7 cellular contexts compared by ENCODE assay signal in genomic region chr6:29752451-29753308, GRCh38. TPM values are rescaled to one million over a fixed set of nuclear protein-coding genes. Genes with fewer than 3 reads are reported as not detected.
DNase-seq lines count a peak whose midpoint lies in the region; ATAC-seq, FAIRE-seq and TF ChIP-seq lines count a peak whose summit lies in the region.

No MANE protein-coding gene starts in this region.

- WGBS in mammary epithelial cell (ENCODE audit: low coverage, missing lambda C conversion rate) = 2% methylated on average over 26 of the region's 64 CpGs
- WGBS in small intestine, 3 donors = 0 to 1% (median 0%) methylated on average over 61 to 64 of the region's 64 CpGs

- CTCF ChIA-PET in mammary epithelial cell (lab: Charles Lee; ENCODE audit: low non-redundant PET) = no interaction called here

- no peaks in the 10 kb centered on the region for H3K36me3 ChIP-seq in WERI-Rb-1
- no peaks in the 10 kb centered on the region for H3K36me3 ChIP-seq in mammary epithelial cell (ENCODE audit: insufficient read depth, low read length)
- H3K36me3 ChIP-seq in small intestine (ENCODE audit: control insufficient read depth in 2 of 2, insufficient read depth in 2 of 2, low read length in 2 of 2) = no peaks in the 10 kb centered on the region

- intact Hi-C loops in mammary epithelial cell (cut with micrococcal nuclease) = loop anchor here (1.0 to 5.0 kb wide), 4 partner anchors 11 to 45 kb away; no protein-coding TSS in a partner anchor

- peak overlapping the region; percentile 39 for H3K27ac ChIP-seq in WERI-Rb-1
- H3K27ac ChIP-seq in mammary epithelial cell (ENCODE audit: insufficient read depth, low read depth, low read length) = peak overlapping the region; percentile 85
- H3K27ac ChIP-seq in small intestine (ENCODE audit: low read depth in 1 of 2, low read length in 1 of 2) = peak overlapping the region; percentile 90

- H3K9me3 ChIP-seq in WERI-Rb-1 (ENCODE audit: severe bottlenecking) = no peaks in the 10 kb centered on the region
- H3K9me3 ChIP-seq in mammary epithelial cell (replicated peaks; ENCODE audit: insufficient read depth, low read length) = no peaks in the 10 kb centered on the region
- H3K9me3 ChIP-seq in small intestine (ENCODE audit: control insufficient read depth, low read depth) = no peaks in the 10 kb centered on the region

- no peaks in the 10 kb centered on the region for H4K20me1 ChIP-seq in mammary epithelial cell (ENCODE audit: insufficient read depth, low read length)

- H3K9ac ChIP-seq in mammary epithelial cell (ENCODE audit: insufficient read depth, low read length) = peak overlapping the region; percentile 74

- H3K4me3 ChIP-seq in WERI-Rb-1 (ENCODE audit: low read depth, low read length) (peak overlapping the region; percentile 51), mammary epithelial cell (replicated peaks in 1 of 3; ENCODE audit: insufficient read depth in 1 of 3, low read depth in 2 of 3, low read length in 3 of 3) (peak overlapping the region; percentile 62 to 86 (median 68)), small intestine (ENCODE audit: low read depth in 1 of 2, low read length in 2 of 2) (peak overlapping the region; percentile 8 to 60)

- H3K27me3 ChIP-seq in WERI-Rb-1 (ENCODE audit: insufficient read depth, low read depth, severe bottlenecking) = no peaks in the 10 kb centered on the region
- no peaks in the 10 kb centered on the region for H3K27me3 ChIP-seq in mammary epithelial cell (ENCODE audit: insufficient read depth, low read length)
- no peaks in the 10 kb centered on the region for H3K27me3 ChIP-seq in small intestine (ENCODE audit: control insufficient read depth in 2 of 2, insufficient read depth in 2 of 2, low read length in 2 of 2)

- TF ChIP-seq CTCF in WERI-Rb-1 (IDR thresholded peaks at IDR 0.05; ENCODE audit: low read depth, low read length) = peak; percentile 98
- TF ChIP-seq CTCF in mammary epithelial cell (conservative IDR thresholded peaks at IDR 0.05 in 1 of 2, IDR thresholded peaks at IDR 0.05 in 1 of 2; ENCODE audit: extremely low read depth in 1 of 2, insufficient read depth in 1 of 2, low read depth in 1 of 2, low read length in 2 of 2) = peak; percentile 90 to 99

- dilution Hi-C loops in mammary epithelial cell (cut with HindIII; ENCODE audit: low sequenced_read_pairs) = no loop called here

- H3K79me2 ChIP-seq in mammary epithelial cell (ENCODE audit: insufficient read depth, low read length) = peaks cover 29% of the 10 kb centered on the region

- in situ Hi-C loops in mammary epithelial cell (cut with MboI; ENCODE audit: low sequenced_read_pairs in 2 of 2) = no loop called here

- peak overlapping the region; percentile 93 for H2AFZ ChIP-seq in mammary epithelial cell (ENCODE audit: low read depth, low read length)

- BruUV-seq in mammary epithelial cell (replicated peaks; lab: Mats Ljungman, UMichigan) = TSS peak; percentile 33

- FAIRE-seq in small intestine (lab: Jason Lieb, UNC) = no peak

- peak overlapping the region; percentile 85 for H3K4me2 ChIP-seq in mammary epithelial cell (ENCODE audit: insufficient read depth, low read depth, low read length)

- DNase-seq in NCI-H2081 (lab: John Stamatoyannopoulos, UW) (peak; percentile 84), WERI-Rb-1 (peak; percentile 87), mammary epithelial cell (peak; percentile 92), iPS-NIHi11 (ENCODE audit: low spot score) (peak; percentile 82), small intestine (peak; percentile 92)

- H3K4me1 ChIP-seq in mammary epithelial cell (ENCODE audit: insufficient read depth, low read length) = peaks cover 23% of the 10 kb centered on the region
- no peaks in the 10 kb centered on the region for H3K4me1 ChIP-seq in small intestine (ENCODE audit: control insufficient read depth in 2 of 2, insufficient read depth in 1 of 2, low read depth in 1 of 2, low read length in 1 of 2)

- peak; percentile 75 for ATAC-seq in GM18498 (IDR thresholded peaks at IDR 0.05; ENCODE audit: unreplicated experiment)
- ATAC-seq in HG02870 (IDR thresholded peaks at IDR 0.05; ENCODE audit: unreplicated experiment) = peak; percentile 62

RNA-seq across cellular contexts. Expression of gene HLA-F, which starts 29.4 kb away (rescaled TPM):
- total RNA-seq in mammary epithelial cell = 10 to 100 TPM; 27.2 to 35.4 TPM
- polyA plus RNA-seq in mammary epithelial cell (32.4 TPM), small intestine (100 to 1,000 TPM; 161 to 564 (median 244) TPM)
- polyA minus RNA-seq in mammary epithelial cell = 13.4 TPM

Comparison
In these comparisons a context has a peak if more than half of its experiments do, and no peak if none do; other contexts are left out.
1. Peak in every context shown above with its lines: DNase-seq, ATAC-seq, H3K4me3 ChIP-seq and H3K27ac ChIP-seq.
2. H3K27ac ChIP-seq: peak in every context shown above with its lines; median percentile 90 in small intestine; 85 in mammary epithelial cell; 39 in WERI-Rb-1.